2 cellular contexts compared by ENCODE assay signal in the genomic region with DNA sequence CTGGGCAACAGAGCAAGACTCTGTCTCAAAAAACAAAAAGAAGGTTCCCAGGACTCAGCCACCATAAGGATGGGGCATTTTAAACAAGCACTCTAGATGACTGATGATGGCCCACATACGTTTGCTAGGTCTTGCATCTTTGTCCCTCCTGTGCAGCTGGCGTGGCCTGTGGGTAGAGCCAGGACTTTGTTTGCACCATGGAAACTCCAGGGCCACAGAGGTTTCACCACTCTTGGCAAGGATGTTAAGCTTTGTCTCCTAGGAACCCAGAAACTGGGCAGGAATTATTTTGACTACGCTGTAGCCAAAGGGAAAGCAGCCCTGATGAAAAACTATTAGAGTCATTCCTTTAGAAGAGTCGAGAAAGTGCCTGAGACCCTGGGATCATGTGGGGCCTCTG.
TF ChIP-seq lines count a peak whose summit lies in the region.

No MANE protein-coding gene starts in this region.

TF ChIP-seq in liver, 16 proteins besides CTCF, POLR2A, EP300 and RAD21 (continued from another document):
- TF ChIP-seq REST (IDR thresholded peaks at IDR 0.05) (no peak), JUND (IDR thresholded peaks at IDR 0.05) (peak in 1 of 2 donors; percentile 34), SP1 (IDR thresholded peaks at IDR 0.05) (peak; percentile 28), HNF4G (IDR thresholded peaks at IDR 0.05) (no peak), HNF4A (conservative IDR thresholded peaks at IDR 0.05) (peak; percentile 56 to 74), GABPA (IDR thresholded peaks at IDR 0.05 in 1 of 2, conservative IDR thresholded peaks at IDR 0.05 in 1 of 2) (no peak), ATF3 (IDR thresholded peaks at IDR 0.05) (no peak), FOXA1 (IDR thresholded peaks at IDR 0.05) (no peak), FOXA2 (IDR thresholded peaks at IDR 0.05) (peak; percentile 12)
- TF ChIP-seq, protein P1, sequence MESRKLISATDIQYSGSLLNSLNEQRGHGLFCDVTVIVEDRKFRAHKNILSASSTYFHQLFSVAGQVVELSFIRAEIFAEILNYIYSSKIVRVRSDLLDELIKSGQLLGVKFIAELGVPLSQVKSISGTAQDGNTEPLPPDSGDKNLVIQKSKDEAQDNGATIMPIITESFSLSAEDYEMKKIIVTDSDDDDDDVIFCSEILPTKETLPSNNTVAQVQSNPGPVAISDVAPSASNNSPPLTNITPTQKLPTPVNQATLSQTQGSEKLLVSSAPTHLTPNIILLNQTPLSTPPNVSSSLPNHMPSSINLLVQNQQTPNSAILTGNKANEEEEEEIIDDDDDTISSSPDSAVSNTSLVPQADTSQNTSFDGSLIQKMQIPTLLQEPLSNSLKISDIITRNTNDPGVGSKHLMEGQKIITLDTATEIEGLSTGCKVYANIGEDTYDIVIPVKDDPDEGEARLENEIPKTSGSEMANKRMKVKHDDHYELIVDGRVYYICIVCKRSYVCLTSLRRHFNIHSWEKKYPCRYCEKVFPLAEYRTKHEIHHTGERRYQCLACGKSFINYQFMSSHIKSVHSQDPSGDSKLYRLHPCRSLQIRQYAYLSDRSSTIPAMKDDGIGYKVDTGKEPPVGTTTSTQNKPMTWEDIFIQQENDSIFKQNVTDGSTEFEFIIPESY (IDR thresholded peaks at IDR 0.05), result no peak
- TF ChIP-seq, protein P2, sequence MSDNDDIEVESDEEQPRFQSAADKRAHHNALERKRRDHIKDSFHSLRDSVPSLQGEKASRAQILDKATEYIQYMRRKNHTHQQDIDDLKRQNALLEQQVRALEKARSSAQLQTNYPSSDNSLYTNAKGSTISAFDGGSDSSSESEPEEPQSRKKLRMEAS (IDR thresholded peaks at IDR 0.05), result no peak

TF ChIP-seq in HepG2, 621 proteins besides CTCF, POLR2A, EP300 and RAD21 (continued from another document):
- TF ChIP-seq GABPB1 (CRISPR knock-in tag; IDR thresholded peaks at IDR 0.05) (no peak), HES4 (CRISPR knock-in tag; IDR thresholded peaks at IDR 0.05; ENCODE audit: borderline replicate concordance) (no peak), ZBTB37 (CRISPR knock-in tag; IDR thresholded peaks at IDR 0.05) (no peak), PHF21A (CRISPR knock-in tag; IDR thresholded peaks at IDR 0.05) (no peak), PRMT3 (CRISPR knock-in tag; IDR thresholded peaks at IDR 0.05; ENCODE audit: borderline replicate concordance, low read depth) (no peak), ZNF629 (CRISPR knock-in tag; conservative IDR thresholded peaks at IDR 0.05) (no peak), ZNF572 (CRISPR knock-in tag; IDR thresholded peaks at IDR 0.05) (no peak), HMGXB3 (CRISPR knock-in tag; IDR thresholded peaks at IDR 0.05; ENCODE audit: borderline replicate concordance) (no peak), ZNF781 (CRISPR knock-in tag; IDR thresholded peaks at IDR 0.05; ENCODE audit: borderline replicate concordance, not compliant biosample characterization) (no peak), ZNF83 (CRISPR knock-in tag; IDR thresholded peaks at IDR 0.05; ENCODE audit: borderline replicate concordance) (no peak), ZNF784 (CRISPR knock-in tag; IDR thresholded peaks at IDR 0.05; ENCODE audit: borderline replicate concordance) (no peak), ZSCAN31 (CRISPR knock-in tag; IDR thresholded peaks at IDR 0.05; ENCODE audit: low read depth) (no peak), DPF2 (CRISPR knock-in tag; IDR thresholded peaks at IDR 0.05; ENCODE audit: borderline replicate concordance, low read depth) (no peak), YEATS4 (CRISPR knock-in tag; IDR thresholded peaks at IDR 0.05; ENCODE audit: borderline replicate concordance) (no peak), ZNF564 (CRISPR knock-in tag; IDR thresholded peaks at IDR 0.05) (no peak), SYNCRIP (IDR thresholded peaks at IDR 0.05; ENCODE audit: insufficient read depth, low read depth, low read length) (no peak), KIAA2018 (CRISPR knock-in tag; IDR thresholded peaks at IDR 0.05; ENCODE audit: borderline replicate concordance) (no peak), ATF2 (CRISPR knock-in tag; IDR thresholded peaks at IDR 0.05) (no peak), ADNP (CRISPR knock-in tag; IDR thresholded peaks at IDR 0.05) (no peak)
